22 cellular contexts compared by ENCODE assay signal in the genomic region with DNA sequence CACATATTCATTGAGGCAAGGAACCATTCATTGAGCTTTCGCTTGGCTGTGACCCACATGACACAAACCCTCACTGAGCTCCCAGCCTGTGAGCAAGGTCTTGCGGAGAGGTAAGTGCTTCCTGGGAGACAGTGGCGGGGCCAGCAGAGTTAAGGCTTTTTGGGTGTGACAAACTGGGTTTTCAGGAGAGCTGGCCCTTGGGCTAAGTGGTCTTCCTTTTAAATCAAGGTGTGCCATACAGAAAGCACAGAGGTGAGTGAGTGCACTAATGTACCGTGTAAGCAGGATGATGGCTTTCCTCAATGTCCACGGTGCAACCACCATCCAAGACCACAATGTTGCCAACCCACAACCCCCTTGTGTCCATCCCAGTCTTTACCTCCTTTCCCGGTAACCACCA.
"Had no signal": no experiment of that assay in that cellular context is flagged by ENCODE, and none has a peak within 500 bp of the region (broad histone marks: within the 10 kb centered on the region; RNA-seq: fewer than 3 reads in every experiment).

No MANE protein-coding gene starts in this region.

- H3K4me3 Mint-ChIP-seq: dendritic cell treated with granulocyte-macrophage colony-stimulating factor and Interleukin-4, amounts not matched to agents 40 ng/mL and 50 ng/mL, for 4 days; effector memory CD8-positive, alpha-beta T cell; endodermal cell; immature natural killer cell; memory B cell had no signal

- DNase-seq: colonic mucosa; cortex of kidney; effector CD8-positive, alpha-beta T cell; effector memory CD8-positive, alpha-beta T cell; endodermal cell; erythroblast; esophagus squamous epithelium; foreskin fibroblast; gastrocnemius medialis; heart left ventricle; immature natural killer cell; left cardiac atrium; left lung; left ventricle myocardium superior; lower lobe of right lung; mesendoderm; midbrain had no signal

- H2AFZ ChIP-seq: hepatocyte had no signal

- H3K9me3 ChIP-seq: colonic mucosa, esophagus squamous epithelium, gastrocnemius medialis, left lung, lower lobe of right lung had no signal

- H3K4me1 Mint-ChIP-seq: endodermal cell, immature natural killer cell, memory B cell had no signal

- H3K4me3 ChIP-seq: colonic mucosa, esophagus squamous epithelium, gastrocnemius medialis, heart left ventricle, hepatocyte, left lung, lower lobe of right lung had no signal

- H3K9me3 Mint-ChIP-seq: dendritic cell treated with granulocyte-macrophage colony-stimulating factor and Interleukin-4, amounts not matched to agents 40 ng/mL and 50 ng/mL, for 4 days; effector memory CD8-positive, alpha-beta T cell; memory B cell had no signal

- ATAC-seq: effector memory CD8-positive, alpha-beta T cell; esophagus mucosa; gastrocnemius medialis; heart left ventricle; left cardiac atrium; left lung; left ventricle myocardium superior; lower lobe of right lung had no signal

- H3K27ac Mint-ChIP-seq: dendritic cell treated with granulocyte-macrophage colony-stimulating factor and Interleukin-4, amounts not matched to agents 40 ng/mL and 50 ng/mL, for 4 days; effector memory CD8-positive, alpha-beta T cell; endodermal cell; memory B cell had no signal

- H3K36me3 ChIP-seq: colonic mucosa had no signal

- H3K4me2 ChIP-seq: hepatocyte had no signal

- H3K4me1 ChIP-seq: colonic mucosa, esophagus squamous epithelium, gastrocnemius medialis, heart left ventricle, left lung, lower lobe of right lung had no signal

- H3K27me3 ChIP-seq: colonic mucosa, esophagus squamous epithelium, gastrocnemius medialis, heart left ventricle, hepatocyte, left lung had no signal

- H3K27ac ChIP-seq: colonic mucosa, epithelial cell of prostate, esophagus squamous epithelium, gastrocnemius medialis, heart left ventricle, hepatocyte, left lung, lower lobe of right lung had no signal

- H3K79me2 ChIP-seq: hepatocyte had no signal
